ENCODE assay signal across 9 cellular contexts in the genomic region with DNA sequence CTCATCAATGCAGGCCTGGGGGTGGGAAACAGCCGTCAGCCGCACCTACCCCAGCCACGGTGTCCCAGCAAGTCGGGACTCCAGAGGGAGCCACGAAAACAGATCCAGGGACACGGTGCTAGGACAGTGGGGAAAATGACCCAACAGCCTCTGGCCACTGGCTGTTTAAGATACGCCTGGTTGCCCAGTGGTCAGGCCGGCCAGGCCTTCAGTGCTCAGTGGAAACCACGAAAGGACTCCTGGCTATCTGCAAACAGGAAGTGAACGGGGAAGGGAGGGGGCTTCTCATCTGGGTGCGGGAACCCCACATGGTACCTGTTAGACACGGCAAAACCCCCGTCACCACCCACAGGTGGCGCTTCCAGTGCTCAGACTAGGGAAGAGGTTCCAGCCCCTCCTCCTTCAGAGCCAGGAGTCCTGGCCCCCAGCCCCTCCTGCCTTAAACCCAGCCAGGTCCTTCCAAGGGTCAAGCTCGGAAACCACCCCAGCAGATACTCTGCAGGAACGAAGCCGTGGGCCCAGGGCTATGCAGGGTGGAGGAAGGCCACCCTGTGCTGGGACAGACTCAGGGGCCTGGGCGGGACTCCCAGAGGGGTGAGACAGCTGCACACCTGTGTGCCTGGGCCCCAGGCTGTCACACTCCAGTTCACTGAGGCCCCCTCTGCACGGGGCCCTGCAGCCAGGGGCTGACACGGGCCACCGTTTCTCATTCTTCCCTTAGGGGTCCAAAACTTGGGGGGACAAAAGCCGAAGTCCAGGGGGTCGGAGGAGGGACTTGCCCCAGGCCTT. TPM values are rescaled to one million over a fixed set of nuclear protein-coding genes. Genes with fewer than 3 reads are reported as not detected.
A peak's percentile ranks its signal among the peaks of the same experiment; 100 is the strongest.
DNase-seq lines count a peak whose midpoint lies in the region; ATAC-seq and TF ChIP-seq lines count a peak whose summit lies in the region.
"Had no signal": no experiment of that assay in that cellular context is flagged by ENCODE, and none has a peak within 500 bp of the region (broad histone marks: within the 10 kb centered on the region; RNA-seq: fewer than 3 reads in every experiment).

No MANE protein-coding gene starts in this region.

- ATAC-seq in memory B cell (ENCODE audit: low read depth), result no peak
- no peak for ATAC-seq in HG02970 (IDR thresholded peaks at IDR 0.05; ENCODE audit: low FRiP score, unreplicated experiment)

- H3K9me3 Mint-ChIP-seq in HFFc6 (no peaks in the 10 kb centered on the region), memory B cell (no peaks in the 10 kb centered on the region)

- H3K27me3 Mint-ChIP-seq in HFFc6 (ENCODE audit: insufficient read depth) (peaks cover 12% of the 10 kb centered on the region), memory B cell (no peaks in the 10 kb centered on the region)

- WGBS in thyroid gland, 2 donors, result 61 to 69% methylated on average over 14 to 17 of the region's 23 CpGs

- H3K9me3 ChIP-seq in thyroid gland, result no peaks in the 10 kb centered on the region

- peaks cover 36 to 42% of the 10 kb centered on the region in 2 donors for H3K4me1 ChIP-seq in thyroid gland

- peaks cover 5 to 9% of the 10 kb centered on the region in 2 donors for H3K36me3 ChIP-seq in thyroid gland

- peak overlapping the region; percentile 85 to 94 (median 85) for H3K27ac ChIP-seq in thyroid gland

- H3K4me3 Mint-ChIP-seq in HFFc6, result 0 out of 2 replicates have a peak overlapping the region, but pooled peaks have one; percentile 73
- no peak overlapping the region for H3K4me3 Mint-ChIP-seq in memory B cell

- H3K4me1 Mint-ChIP-seq in HFFc6 (ENCODE audit: low read depth) (peaks cover 29% of the 10 kb centered on the region), memory B cell (peaks cover 33% of the 10 kb centered on the region)

- DNase-seq in HFFc6 (no peak), choroid plexus epithelial cell (ENCODE audit: low read depth) (no peak), memory B cell (ENCODE audit: low spot score in 2 of 2) (no peak), thyroid gland (peak; percentile 27 to 59), NCI-H128 (lab: John Stamatoyannopoulos, UW; ENCODE audit: unreplicated experiment) (no peak), T-helper 2 cell (no peak), SKM-1 (lab: John Stamatoyannopoulos, UW; ENCODE audit: unreplicated experiment) (no peak)
- DNase-seq: NCI-H1105 had no signal

- H3K27me3 ChIP-seq in thyroid gland, result no peaks in the 10 kb centered on the region

- H3K36me3 Mint-ChIP-seq in HFFc6 (ENCODE audit: low read depth) (peaks cover 23% of the 10 kb centered on the region), memory B cell (peaks cover 13% of the 10 kb centered on the region)

- TF ChIP-seq POLR2A in thyroid gland (IDR thresholded peaks at IDR 0.05), result no peak

- intact Hi-C loops in thyroid gland (cut with DNase I), result no loop called here

- H3K27ac Mint-ChIP-seq in HFFc6 (peak overlapping the region; percentile 94), memory B cell (peak overlapping the region; percentile 71)

- peak; percentile 39 for TF ChIP-seq CTCF in HFFc6 (IDR thresholded peaks at IDR 0.05)
- peak; percentile 25 for TF ChIP-seq CTCF in choroid plexus epithelial cell (conservative IDR thresholded peaks at IDR 0.05; ENCODE audit: low read depth, low read length)
- TF ChIP-seq CTCF in thyroid gland (IDR thresholded peaks at IDR 0.05), result no peak

- H3K4me3 ChIP-seq in choroid plexus epithelial cell (ENCODE audit: low read depth, low read length), result no peak overlapping the region
- no peak overlapping the region for H3K4me3 ChIP-seq in thyroid gland (replicated peaks in 1 of 3)

RNA-seq across cellular contexts. Expression of gene PPP1R12C, which starts 4.5 kb away (rescaled TPM):
- total RNA-seq in HFFc6 (2021; fragmentation: NEBNext Ultra II Directional; extraction: Animal tissue kit (Norgen Biotek cat#: 25700)), result 10 to 100 TPM; 82.7 to 96.0 (median 91.9) TPM
- total RNA-seq in thyroid gland, result 100 to 1,000 TPM in 1 of 4 donors, 10 to 100 TPM in 3; 40.0 to 110 (median 76.1) TPM

RNA-seq across cellular contexts. Expression of gene TNNT1, which starts 36.0 kb away (rescaled TPM):
- 1 to 10 TPM; 4.1 to 8.8 (median 7.3) TPM for total RNA-seq in HFFc6 (2021; fragmentation: NEBNext Ultra II Directional; extraction: Animal tissue kit (Norgen Biotek cat#: 25700))
- total RNA-seq in thyroid gland, result not detected

RNA-seq across cellular contexts. Expression of gene EPS8L1, which starts 37.3 kb away (rescaled TPM):
- total RNA-seq in HFFc6 (2021; fragmentation: NEBNext Ultra II Directional; extraction: Animal tissue kit (Norgen Biotek cat#: 25700)), result under 1 TPM in 5 of 6 experiments, not detected in 1; 0.55 to 0.94 (median 0.64) TPM
- total RNA-seq in thyroid gland, result 10 to 100 TPM; 60.6 to 84.8 (median 73.3) TPM

RNA-seq across cellular contexts. Expression of gene TNNI3, which starts 44.6 kb away (rescaled TPM):
- not detected for total RNA-seq in HFFc6 (2021; fragmentation: NEBNext Ultra II Directional; extraction: Animal tissue kit (Norgen Biotek cat#: 25700))
- not detected for total RNA-seq in thyroid gland

RNA-seq across cellular contexts. Expression of gene RDH13, which starts 50.0 kb away (rescaled TPM):
- 1 to 10 TPM; 2.4 to 3.3 (median 2.8) TPM for total RNA-seq in HFFc6 (2021; fragmentation: NEBNext Ultra II Directional; extraction: Animal tissue kit (Norgen Biotek cat#: 25700))
- total RNA-seq in thyroid gland, result 10 to 100 TPM; 35.7 to 44.1 (median 38.3) TPM

Comparison
In these comparisons a context has a peak if more than half of its experiments do, and no peak if none do; other contexts are left out.
1. DNase-seq: peak in thyroid gland (2 of 2); none in HFFc6 (single experiment), choroid plexus epithelial cell (single experiment), memory B cell (0 of 2), NCI-H128 (single experiment), T-helper 2 cell (0 of 5) and SKM-1 (single experiment).
2. CTCF ChIP-seq: peak in HFFc6 (single experiment) and choroid plexus epithelial cell (single experiment); none in thyroid gland (0 of 6).
3. RNA of gene TNNT1, which starts 36.0 kb away (total RNA-seq): 4.1 to 8.8 TPM in HFFc6; not detected in thyroid gland; every median in the first group is over 4 times any median in the second.
4. RNA of gene EPS8L1, which starts 37.3 kb away (total RNA-seq): 60.6 to 84.8 TPM in thyroid gland; 0.55 to 0.94 TPM in HFFc6; every median in the first group is over 10 times any median in the second.